In genomic region chr6:32705164-32705563, GRCh38 we compare ENCODE assay signal across 1 cellular context.
TF ChIP-seq lines count a peak whose summit lies in the region.

No MANE protein-coding gene starts in this region.

TF ChIP-seq in HEK293, 187 proteins besides CTCF, POLR2A, EP300 and RAD21 (continued from another document):
- TF ChIP-seq ZNF580 (tag by site-specific recombination; IDR thresholded peaks at IDR 0.05), result peak; percentile 57; the same call in 1 of the 2 replicates
- peak; percentile 11; the same call in 1 of the 2 replicates for TF ChIP-seq ZNF280D (tag by site-specific recombination; IDR thresholded peaks at IDR 0.05)
TF ChIP-seq in HEK293: peak in this region for 3; not testable (repeated sequence) for 184.
